Comparison of ENCODE assay signal across 1 cellular context in the genomic region with DNA sequence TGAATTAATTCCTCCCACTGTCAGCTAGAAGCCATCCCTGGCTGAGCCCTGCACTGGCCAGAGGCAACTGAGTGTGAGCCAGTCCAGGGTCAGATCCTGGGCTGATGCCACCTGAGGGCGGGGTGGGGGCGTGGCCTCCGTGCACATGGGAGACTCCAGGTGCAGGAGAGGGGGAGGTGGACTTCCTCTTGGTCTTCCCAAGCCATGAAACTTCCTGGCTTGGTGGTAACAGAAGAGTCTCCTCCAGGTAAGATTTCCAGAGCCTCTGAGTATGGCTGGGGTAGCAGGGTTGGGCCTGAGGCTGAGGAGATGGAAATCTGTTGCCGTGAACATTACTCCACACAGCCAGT.
TF ChIP-seq lines count a peak whose summit lies in the region.

No MANE protein-coding gene starts in this region.

TF ChIP-seq in HepG2, 621 proteins besides CTCF, POLR2A, EP300 and RAD21 (continued from another document):
- TF ChIP-seq ZNF432 (CRISPR knock-in tag; IDR thresholded peaks at IDR 0.05; ENCODE audit: borderline replicate concordance) = no peak
- no peak for TF ChIP-seq ZNF598 (CRISPR knock-in tag; IDR thresholded peaks at IDR 0.05; ENCODE audit: borderline replicate concordance)
- no peak for TF ChIP-seq ZBTB7B (CRISPR knock-in tag; IDR thresholded peaks at IDR 0.05)
- TF ChIP-seq, protein P1, sequence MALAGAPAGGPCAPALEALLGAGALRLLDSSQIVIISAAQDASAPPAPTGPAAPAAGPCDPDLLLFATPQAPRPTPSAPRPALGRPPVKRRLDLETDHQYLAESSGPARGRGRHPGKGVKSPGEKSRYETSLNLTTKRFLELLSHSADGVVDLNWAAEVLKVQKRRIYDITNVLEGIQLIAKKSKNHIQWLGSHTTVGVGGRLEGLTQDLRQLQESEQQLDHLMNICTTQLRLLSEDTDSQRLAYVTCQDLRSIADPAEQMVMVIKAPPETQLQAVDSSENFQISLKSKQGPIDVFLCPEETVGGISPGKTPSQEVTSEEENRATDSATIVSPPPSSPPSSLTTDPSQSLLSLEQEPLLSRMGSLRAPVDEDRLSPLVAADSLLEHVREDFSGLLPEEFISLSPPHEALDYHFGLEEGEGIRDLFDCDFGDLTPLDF (CRISPR knock-in tag; IDR thresholded peaks at IDR 0.05) = no peak
- no peak for TF ChIP-seq MTA1 (CRISPR knock-in tag; IDR thresholded peaks at IDR 0.05; ENCODE audit: borderline replicate concordance)
- no peak; the same call in 1 of the 2 replicates for TF ChIP-seq ZFP82 (CRISPR knock-in tag; IDR thresholded peaks at IDR 0.05; ENCODE audit: borderline replicate concordance)
